1 cellular context compared by ENCODE assay signal in the genomic region with DNA sequence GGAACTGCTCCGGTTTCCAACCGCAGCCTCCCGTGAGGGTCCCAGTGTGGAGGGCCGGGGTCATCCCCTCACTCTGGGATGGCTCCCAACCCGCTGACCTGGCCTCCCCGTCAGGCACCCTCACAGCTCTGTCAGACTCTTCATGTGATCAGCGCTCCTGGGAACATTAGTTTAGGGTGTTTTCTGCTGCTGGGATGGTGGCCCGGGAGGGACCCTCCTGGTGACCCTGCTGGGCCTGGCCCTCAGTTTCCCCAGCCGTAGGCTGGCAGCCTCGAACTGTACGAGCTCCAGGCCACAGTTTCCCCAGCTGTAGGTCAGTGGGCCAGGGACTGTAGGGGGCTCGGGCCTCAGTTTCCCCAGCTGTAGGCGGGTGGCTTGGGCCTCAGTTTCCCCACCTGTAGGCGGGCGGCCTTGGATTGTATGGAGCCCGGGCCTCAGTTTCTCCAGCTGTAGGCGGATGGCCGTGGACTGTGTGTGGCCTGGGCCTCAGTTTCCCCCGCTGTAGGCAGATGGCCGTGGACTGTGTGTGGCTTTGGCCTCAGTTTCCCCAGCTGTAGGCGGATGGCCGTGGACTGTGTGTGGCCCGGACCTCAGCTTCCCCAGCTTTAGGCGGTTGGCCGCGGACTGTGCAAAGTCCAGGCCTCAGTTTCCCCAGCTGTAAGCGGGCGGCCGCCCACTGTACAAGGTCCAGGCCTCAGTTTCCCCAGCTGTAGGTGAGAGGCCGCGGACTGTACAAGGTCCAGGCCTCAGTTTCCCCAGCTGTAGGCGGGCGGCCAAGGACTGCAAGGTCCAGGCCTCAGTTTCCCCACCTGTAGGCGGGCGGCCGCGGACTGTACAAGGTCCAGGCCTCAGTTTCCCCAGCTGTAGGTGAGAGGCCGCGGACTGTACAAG.
TF ChIP-seq lines count a peak whose summit lies in the region.

No MANE protein-coding gene starts in this region.

TF ChIP-seq in K562, 482 proteins besides CTCF, POLR2A, EP300 and RAD21 (continued from another document and continues in another):
- no peak for TF ChIP-seq ZNF143 (CRISPR knock-in tag; IDR thresholded peaks at IDR 0.05)
- no peak for TF ChIP-seq IRF2 (CRISPR knock-in tag; IDR thresholded peaks at IDR 0.05)
- TF ChIP-seq JUND (IDR thresholded peaks at IDR 0.05; ENCODE audit: borderline replicate concordance, low read depth, low read length): no peak
- TF ChIP-seq JUND (tag; IDR thresholded peaks at IDR 0.05; ENCODE audit: borderline replicate concordance, low read depth, low read length): no peak
- no peak for TF ChIP-seq ZBTB17 (CRISPR knock-in tag; IDR thresholded peaks at IDR 0.05)
- TF ChIP-seq RBFOX2 (IDR thresholded peaks at IDR 0.05; ENCODE audit: low read depth, low read length): peak; percentile 74
- TF ChIP-seq, protein P1, sequence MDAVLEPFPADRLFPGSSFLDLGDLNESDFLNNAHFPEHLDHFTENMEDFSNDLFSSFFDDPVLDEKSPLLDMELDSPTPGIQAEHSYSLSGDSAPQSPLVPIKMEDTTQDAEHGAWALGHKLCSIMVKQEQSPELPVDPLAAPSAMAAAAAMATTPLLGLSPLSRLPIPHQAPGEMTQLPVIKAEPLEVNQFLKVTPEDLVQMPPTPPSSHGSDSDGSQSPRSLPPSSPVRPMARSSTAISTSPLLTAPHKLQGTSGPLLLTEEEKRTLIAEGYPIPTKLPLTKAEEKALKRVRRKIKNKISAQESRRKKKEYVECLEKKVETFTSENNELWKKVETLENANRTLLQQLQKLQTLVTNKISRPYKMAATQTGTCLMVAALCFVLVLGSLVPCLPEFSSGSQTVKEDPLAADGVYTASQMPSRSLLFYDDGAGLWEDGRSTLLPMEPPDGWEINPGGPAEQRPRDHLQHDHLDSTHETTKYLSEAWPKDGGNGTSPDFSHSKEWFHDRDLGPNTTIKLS (IDR thresholded peaks at IDR 0.05; ENCODE audit: borderline replicate concordance, low read depth): no peak
- 0 out of 2 replicates have a peak, but pooled peaks have one; percentile 25 for TF ChIP-seq SP1 (CRISPR knock-in tag; IDR thresholded peaks at IDR 0.05)
- TF ChIP-seq FOXA3 (CRISPR knock-in tag; conservative IDR thresholded peaks at IDR 0.05 in 1 of 2, IDR thresholded peaks at IDR 0.05 in 1 of 2): no peak
- TF ChIP-seq, protein P2, sequence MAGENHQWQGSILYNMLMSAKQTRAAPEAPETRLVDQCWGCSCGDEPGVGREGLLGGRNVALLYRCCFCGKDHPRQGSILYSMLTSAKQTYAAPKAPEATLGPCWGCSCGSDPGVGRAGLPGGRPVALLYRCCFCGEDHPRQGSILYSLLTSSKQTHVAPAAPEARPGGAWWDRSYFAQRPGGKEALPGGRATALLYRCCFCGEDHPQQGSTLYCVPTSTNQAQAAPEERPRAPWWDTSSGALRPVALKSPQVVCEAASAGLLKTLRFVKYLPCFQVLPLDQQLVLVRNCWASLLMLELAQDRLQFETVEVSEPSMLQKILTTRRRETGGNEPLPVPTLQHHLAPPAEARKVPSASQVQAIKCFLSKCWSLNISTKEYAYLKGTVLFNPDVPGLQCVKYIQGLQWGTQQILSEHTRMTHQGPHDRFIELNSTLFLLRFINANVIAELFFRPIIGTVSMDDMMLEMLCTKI (IDR thresholded peaks at IDR 0.05; ENCODE audit: partially characterized antibody): no peak
- TF ChIP-seq NFYB (IDR thresholded peaks at IDR 0.05; ENCODE audit: extremely low read depth, insufficient read length): no peak
- TF ChIP-seq ERF (CRISPR knock-in tag; IDR thresholded peaks at IDR 0.05): no peak
- no peak for TF ChIP-seq ZNF347 (CRISPR knock-in tag; IDR thresholded peaks at IDR 0.05; ENCODE audit: low read depth)
- TF ChIP-seq, protein P3, sequence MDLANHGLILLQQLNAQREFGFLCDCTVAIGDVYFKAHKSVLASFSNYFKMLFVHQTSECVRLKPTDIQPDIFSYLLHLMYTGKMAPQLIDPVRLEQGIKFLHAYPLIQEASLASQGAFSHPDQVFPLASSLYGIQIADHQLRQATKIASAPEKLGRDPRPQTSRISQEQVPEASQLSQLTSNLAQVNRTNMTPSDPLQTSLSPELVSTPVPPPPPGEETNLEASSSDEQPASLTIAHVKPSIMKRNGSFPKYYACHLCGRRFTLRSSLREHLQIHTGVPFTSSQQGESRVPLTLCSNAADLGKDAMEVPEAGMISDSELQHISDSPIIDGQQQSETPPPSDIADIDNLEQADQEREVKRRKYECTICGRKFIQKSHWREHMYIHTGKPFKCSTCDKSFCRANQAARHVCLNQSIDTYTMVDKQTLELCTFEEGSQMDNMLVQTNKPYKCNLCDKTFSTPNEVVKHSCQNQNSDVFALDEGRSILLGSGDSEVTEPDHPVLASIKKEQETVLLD (IDR thresholded peaks at IDR 0.05): no peak
- no peak for TF ChIP-seq RFX7 (CRISPR knock-in tag; IDR thresholded peaks at IDR 0.05)
- TF ChIP-seq ZNF274 (IDR thresholded peaks at IDR 0.05; ENCODE audit: borderline replicate concordance, low read depth, low read length): no peak
- 0 out of 2 replicates have a peak, but pooled peaks have one; percentile 8 for TF ChIP-seq ZNF431 (CRISPR knock-in tag; IDR thresholded peaks at IDR 0.05)
- TF ChIP-seq MAFF (IDR thresholded peaks at IDR 0.05; ENCODE audit: low read length): no peak
- TF ChIP-seq, protein P4, sequence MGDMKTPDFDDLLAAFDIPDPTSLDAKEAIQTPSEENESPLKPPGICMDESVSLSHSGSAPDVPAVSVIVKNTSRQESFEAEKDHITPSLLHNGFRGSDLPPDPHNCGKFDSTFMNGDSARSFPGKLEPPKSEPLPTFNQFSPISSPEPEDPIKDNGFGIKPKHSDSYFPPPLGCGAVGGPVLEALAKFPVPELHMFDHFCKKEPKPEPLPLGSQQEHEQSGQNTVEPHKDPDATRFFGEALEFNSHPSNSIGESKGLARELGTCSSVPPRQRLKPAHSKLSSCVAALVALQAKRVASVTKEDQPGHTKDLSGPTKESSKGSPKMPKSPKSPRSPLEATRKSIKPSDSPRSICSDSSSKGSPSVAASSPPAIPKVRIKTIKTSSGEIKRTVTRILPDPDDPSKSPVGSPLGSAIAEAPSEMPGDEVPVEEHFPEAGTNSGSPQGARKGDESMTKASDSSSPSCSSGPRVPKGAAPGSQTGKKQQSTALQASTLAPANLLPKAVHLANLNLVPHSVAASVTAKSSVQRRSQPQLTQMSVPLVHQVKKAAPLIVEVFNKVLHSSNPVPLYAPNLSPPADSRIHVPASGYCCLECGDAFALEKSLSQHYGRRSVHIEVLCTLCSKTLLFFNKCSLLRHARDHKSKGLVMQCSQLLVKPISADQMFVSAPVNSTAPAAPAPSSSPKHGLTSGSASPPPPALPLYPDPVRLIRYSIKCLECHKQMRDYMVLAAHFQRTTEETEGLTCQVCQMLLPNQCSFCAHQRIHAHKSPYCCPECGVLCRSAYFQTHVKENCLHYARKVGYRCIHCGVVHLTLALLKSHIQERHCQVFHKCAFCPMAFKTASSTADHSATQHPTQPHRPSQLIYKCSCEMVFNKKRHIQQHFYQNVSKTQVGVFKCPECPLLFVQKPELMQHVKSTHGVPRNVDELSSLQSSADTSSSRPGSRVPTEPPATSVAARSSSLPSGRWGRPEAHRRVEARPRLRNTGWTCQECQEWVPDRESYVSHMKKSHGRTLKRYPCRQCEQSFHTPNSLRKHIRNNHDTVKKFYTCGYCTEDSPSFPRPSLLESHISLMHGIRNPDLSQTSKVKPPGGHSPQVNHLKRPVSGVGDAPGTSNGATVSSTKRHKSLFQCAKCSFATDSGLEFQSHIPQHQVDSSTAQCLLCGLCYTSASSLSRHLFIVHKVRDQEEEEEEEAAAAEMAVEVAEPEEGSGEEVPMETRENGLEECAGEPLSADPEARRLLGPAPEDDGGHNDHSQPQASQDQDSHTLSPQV (IDR thresholded peaks at IDR 0.05): no peak
- peak; percentile 82 for TF ChIP-seq CHD4 (IDR thresholded peaks at IDR 0.05; ENCODE audit: insufficient read depth, insufficient replicate concordance, low read depth, low read length, poor library complexity, severe bottlenecking)
- no peak for TF ChIP-seq SMARCC2 (IDR thresholded peaks at IDR 0.05; ENCODE audit: low read depth)
- no peak for TF ChIP-seq HMGN3 (IDR thresholded peaks at IDR 0.05; ENCODE audit: borderline replicate concordance, extremely low read depth, insufficient read length, low read depth, low read length)
- no peak for TF ChIP-seq STAT5A (IDR thresholded peaks at IDR 0.05; ENCODE audit: borderline replicate concordance, low read length)
- TF ChIP-seq HDGF (IDR thresholded peaks at IDR 0.05): no peak
- TF ChIP-seq, protein P5, sequence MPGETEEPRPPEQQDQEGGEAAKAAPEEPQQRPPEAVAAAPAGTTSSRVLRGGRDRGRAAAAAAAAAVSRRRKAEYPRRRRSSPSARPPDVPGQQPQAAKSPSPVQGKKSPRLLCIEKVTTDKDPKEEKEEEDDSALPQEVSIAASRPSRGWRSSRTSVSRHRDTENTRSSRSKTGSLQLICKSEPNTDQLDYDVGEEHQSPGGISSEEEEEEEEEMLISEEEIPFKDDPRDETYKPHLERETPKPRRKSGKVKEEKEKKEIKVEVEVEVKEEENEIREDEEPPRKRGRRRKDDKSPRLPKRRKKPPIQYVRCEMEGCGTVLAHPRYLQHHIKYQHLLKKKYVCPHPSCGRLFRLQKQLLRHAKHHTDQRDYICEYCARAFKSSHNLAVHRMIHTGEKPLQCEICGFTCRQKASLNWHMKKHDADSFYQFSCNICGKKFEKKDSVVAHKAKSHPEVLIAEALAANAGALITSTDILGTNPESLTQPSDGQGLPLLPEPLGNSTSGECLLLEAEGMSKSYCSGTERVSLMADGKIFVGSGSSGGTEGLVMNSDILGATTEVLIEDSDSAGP (CRISPR knock-in tag; IDR thresholded peaks at IDR 0.05): no peak
- peak; percentile 26; the same call in 1 of the 2 replicates for TF ChIP-seq POLR2G (IDR thresholded peaks at IDR 0.05; ENCODE audit: low read depth, low read length)
- no peak for TF ChIP-seq TAF15 (IDR thresholded peaks at IDR 0.05; ENCODE audit: low read depth, low read length)
- TF ChIP-seq ZC3H8 (IDR thresholded peaks at IDR 0.05): no peak
- TF ChIP-seq RFX5 (IDR thresholded peaks at IDR 0.05; ENCODE audit: low read depth, low read length): no peak
- TF ChIP-seq ZNF778 (CRISPR knock-in tag; IDR thresholded peaks at IDR 0.05): no peak
- TF ChIP-seq, protein P6, sequence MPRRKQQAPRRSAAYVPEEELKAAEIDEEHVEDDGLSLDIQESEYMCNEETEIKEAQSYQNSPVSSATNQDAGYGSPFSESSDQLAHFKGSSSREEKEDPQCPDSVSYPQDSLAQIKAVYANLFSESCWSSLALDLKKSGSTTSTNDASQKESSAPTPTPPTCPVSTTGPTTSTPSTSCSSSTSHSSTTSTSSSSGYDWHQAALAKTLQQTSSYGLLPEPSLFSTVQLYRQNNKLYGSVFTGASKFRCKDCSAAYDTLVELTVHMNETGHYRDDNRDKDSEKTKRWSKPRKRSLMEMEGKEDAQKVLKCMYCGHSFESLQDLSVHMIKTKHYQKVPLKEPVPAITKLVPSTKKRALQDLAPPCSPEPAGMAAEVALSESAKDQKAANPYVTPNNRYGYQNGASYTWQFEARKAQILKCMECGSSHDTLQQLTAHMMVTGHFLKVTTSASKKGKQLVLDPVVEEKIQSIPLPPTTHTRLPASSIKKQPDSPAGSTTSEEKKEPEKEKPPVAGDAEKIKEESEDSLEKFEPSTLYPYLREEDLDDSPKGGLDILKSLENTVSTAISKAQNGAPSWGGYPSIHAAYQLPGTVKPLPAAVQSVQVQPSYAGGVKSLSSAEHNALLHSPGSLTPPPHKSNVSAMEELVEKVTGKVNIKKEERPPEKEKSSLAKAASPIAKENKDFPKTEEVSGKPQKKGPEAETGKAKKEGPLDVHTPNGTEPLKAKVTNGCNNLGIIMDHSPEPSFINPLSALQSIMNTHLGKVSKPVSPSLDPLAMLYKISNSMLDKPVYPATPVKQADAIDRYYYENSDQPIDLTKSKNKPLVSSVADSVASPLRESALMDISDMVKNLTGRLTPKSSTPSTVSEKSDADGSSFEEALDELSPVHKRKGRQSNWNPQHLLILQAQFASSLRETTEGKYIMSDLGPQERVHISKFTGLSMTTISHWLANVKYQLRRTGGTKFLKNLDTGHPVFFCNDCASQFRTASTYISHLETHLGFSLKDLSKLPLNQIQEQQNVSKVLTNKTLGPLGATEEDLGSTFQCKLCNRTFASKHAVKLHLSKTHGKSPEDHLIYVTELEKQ (CRISPR knock-in tag; IDR thresholded peaks at IDR 0.05): no peak
- TF ChIP-seq, protein P7, sequence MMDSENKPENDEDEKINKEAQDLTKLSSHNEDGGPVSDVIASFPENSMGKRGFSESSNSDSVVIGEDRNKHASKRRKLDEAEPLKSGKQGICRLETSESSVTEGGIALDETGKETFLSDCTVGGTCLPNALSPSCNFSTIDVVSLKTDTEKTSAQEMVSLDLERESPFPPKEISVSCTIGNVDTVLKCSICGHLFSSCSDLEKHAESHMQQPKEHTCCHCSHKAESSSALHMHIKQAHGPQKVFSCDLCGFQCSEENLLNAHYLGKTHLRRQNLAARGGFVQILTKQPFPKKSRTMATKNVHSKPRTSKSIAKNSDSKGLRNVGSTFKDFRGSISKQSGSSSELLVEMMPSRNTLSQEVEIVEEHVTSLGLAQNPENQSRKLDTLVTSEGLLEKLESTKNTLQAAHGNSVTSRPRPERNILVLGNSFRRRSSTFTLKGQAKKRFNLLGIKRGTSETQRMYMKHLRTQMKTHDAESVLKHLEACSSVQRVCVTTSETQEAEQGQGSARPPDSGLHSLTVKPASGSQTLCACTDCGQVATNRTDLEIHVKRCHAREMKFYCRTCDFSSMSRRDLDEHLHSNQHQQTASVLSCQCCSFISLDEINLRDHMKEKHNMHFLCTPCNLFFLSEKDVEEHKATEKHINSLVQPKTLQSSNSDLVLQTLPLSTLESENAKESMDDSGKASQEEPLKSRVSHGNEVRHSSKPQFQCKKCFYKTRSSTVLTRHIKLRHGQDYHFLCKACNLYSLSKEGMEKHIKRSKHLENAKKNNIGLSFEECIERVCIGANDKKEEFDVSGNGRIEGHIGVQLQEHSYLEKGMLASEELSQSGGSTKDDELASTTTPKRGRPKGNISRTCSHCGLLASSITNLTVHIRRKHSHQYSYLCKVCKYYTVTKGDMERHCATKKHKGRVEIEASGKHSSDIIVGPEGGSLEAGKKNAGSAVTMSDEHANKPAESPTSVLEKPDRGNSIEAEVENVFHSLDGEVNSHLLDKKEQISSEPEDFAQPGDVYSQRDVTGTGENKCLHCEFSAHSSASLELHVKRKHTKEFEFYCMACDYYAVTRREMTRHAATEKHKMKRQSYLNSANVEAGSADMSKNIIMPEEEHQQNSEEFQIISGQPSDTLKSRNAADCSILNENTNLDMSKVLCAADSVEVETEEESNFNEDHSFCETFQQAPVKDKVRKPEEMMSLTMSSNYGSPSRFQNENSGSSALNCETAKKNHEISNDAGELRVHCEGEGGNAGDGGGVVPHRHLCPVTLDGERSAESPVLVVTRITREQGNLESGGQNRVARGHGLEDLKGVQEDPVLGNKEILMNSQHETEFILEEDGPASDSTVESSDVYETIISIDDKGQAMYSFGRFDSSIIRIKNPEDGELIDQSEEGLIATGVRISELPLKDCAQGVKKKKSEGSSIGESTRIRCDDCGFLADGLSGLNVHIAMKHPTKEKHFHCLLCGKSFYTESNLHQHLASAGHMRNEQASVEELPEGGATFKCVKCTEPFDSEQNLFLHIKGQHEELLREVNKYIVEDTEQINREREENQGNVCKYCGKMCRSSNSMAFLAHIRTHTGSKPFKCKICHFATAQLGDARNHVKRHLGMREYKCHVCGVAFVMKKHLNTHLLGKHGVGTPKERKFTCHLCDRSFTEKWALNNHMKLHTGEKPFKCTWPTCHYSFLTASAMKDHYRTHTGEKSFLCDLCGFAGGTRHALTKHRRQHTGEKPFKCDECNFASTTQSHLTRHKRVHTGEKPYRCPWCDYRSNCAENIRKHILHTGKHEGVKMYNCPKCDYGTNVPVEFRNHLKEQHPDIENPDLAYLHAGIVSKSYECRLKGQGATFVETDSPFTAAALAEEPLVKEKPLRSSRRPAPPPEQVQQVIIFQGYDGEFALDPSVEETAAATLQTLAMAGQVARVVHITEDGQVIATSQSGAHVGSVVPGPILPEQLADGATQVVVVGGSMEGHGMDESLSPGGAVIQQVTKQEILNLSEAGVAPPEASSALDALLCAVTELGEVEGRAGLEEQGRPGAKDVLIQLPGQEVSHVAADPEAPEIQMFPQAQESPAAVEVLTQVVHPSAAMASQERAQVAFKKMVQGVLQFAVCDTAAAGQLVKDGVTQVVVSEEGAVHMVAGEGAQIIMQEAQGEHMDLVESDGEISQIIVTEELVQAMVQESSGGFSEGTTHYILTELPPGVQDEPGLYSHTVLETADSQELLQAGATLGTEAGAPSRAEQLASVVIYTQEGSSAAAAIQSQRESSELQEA (IDR thresholded peaks at IDR 0.05; ENCODE audit: low read depth): no peak
